Comparison of ENCODE assay signal across 33 cellular contexts in the genomic region with DNA sequence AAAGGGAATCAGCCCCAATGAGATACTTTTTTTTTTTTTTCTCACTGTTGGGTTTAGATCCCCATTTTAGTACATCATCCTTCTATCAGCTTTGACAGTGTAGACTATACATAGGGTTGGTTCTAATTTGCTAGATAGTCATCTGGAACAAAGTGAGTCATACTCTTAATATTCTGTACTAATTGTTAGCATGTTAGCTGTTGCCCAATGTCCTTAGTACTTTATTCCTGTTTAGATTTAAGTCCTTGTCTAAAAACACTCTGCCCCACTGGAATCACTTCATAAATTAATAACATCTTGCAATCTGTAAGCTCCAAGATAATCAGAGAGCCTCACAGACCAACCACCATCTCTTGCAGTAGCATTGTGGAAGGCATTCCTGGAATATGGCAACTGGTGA.
"Had no signal": no experiment of that assay in that cellular context is flagged by ENCODE, and none has a peak within 500 bp of the region (broad histone marks: within the 10 kb centered on the region; RNA-seq: fewer than 3 reads in every experiment).

No MANE protein-coding gene starts in this region.

- H3K4me3 ChIP-seq: adrenal gland, body of pancreas, breast epithelium, MG63, SJCRH30, SK-N-MC had no signal

- DNase-seq: activated CD4-positive, alpha-beta T cell treated with anti-CD3 and anti-CD28 coated beads for 1 hour; activated CD4-positive, alpha-beta T cell treated with anti-CD3 and anti-CD28 coated beads, Interleukin-2, amount 10 ng/mL, durations not matched to agents 24 days and 14 days; activated CD4-positive, alpha-beta T cell treated with anti-CD3 and anti-CD28 coated beads, Interleukin-2, amount 50 U/mL, for 4 hours; activated CD4-positive, CD25-positive, alpha-beta regulatory T cell; activated CD8-positive, alpha-beta T cell treated with anti-CD3 and anti-CD28 coated beads for 36 hours; activated effector memory CD4-positive, alpha-beta T cell treated with anti-CD3 and anti-CD28 coated beads, Interleukin-2, amount 50 U/mL, for 16 hours; activated naive CD4-positive, alpha-beta T cell; activated naive CD8-positive, alpha-beta T cell treated with anti-CD3 and anti-CD28 coated beads, Interleukin-2, amount 10 ng/mL, durations not matched to agents 7 days and 5 days; activated T-cell treated with anti-CD3 and anti-CD28 coated beads, Interleukin-2, amount 50 U/mL, for 1 hour; activated T-cell treated with anti-CD3 and anti-CD28 coated beads, Interleukin-2, amount 50 U/mL, for 72 hours; adrenal gland; body of pancreas; Kasumi-1; KG1; MG63; NCI-H1048; NCI-H1105 treated with DMSO at 0.1 percent for 48 hours; NCI-H1436; NCI-H1694; NCI-H1930; NCI-H2081 treated with DMSO at 0.1 percent for 48 hours; NCI-H226; NCI-H446 treated with DMSO at 0.1 percent for 48 hours; NCI-H524; NCI-H69; NK-92 treated with Interleukin-12 subunit alpha and Interleukin-12 subunit beta, amount 100 ng/mL, for 24 hours; OCI-M1; SHP77; SJCRH30; T1000; WERI-Rb-1 had no signal
